In genomic region chr11:63619967-63620366, GRCh38 we compare ENCODE assay signal across 23 cellular contexts. TPM values are rescaled to one million over a fixed set of nuclear protein-coding genes. Genes with fewer than 3 reads are reported as not detected.
"Had no signal": no experiment of that assay in that cellular context is flagged by ENCODE, and none has a peak within 500 bp of the region (broad histone marks: within the 10 kb centered on the region; RNA-seq: fewer than 3 reads in every experiment).

No MANE protein-coding gene starts in this region.

- ATAC-seq: activated CD4-positive, CD25-positive, alpha-beta regulatory T cell treated with anti-CD3 and anti-CD28 coated beads, Interleukin-2, amount 50 U/mL, for 24 hours; activated CD8-positive, alpha-beta memory T cell treated with anti-CD3 and anti-CD28 coated beads, Interleukin-2, amount 10 ng/mL, durations not matched to agents 7 days and 5 days; activated CD8-positive, alpha-beta T cell treated with anti-CD3 and anti-CD28 coated beads for 36 hours; gastrocnemius medialis; left cardiac atrium; sciatic nerve; stimulated activated effector memory CD8-positive, alpha-beta T cell treated with anti-CD3 and anti-CD28 coated beads, Interleukin-12 subunit alpha, Interleukin-12 subunit beta, amount 100 ng/mL, for 72 hours had no signal

- H3K27ac ChIP-seq: esophagus squamous epithelium, gastrocnemius medialis, lower lobe of right lung, transverse colon, uterus had no signal

- DNase-seq: activated CD4-positive, alpha-beta T cell treated with anti-CD3 and anti-CD28 coated beads, Interleukin-2, amount 10 ng/mL, durations not matched to agents 7 days and 5 days; activated CD8-positive, alpha-beta memory T cell treated with anti-CD3 and anti-CD28 coated beads, Interleukin-2, amount 10 ng/mL, durations not matched to agents 7 days and 5 days; activated CD8-positive, alpha-beta T cell treated with anti-CD3 and anti-CD28 coated beads for 36 hours; activated naive CD4-positive, alpha-beta T cell treated with Interleukin-2 at 50 U/mL for 16 hours; activated naive CD8-positive, alpha-beta T cell treated with anti-CD3 and anti-CD28 coated beads for 36 hours; activated T-cell treated with anti-CD3 and anti-CD28 coated beads, Interleukin-2, amount 50 U/mL, for 1 hour; central memory CD4-positive, alpha-beta T cell; esophagus squamous epithelium; gastrocnemius medialis; islet precursor cell; left cardiac atrium; lower lobe of right lung; mesendoderm; naive B cell; nucleus accumbens; small intestine; stimulated activated CD4-positive, alpha-beta T cell treated with anti-CD3 and anti-CD28 coated beads, Interleukin-2, amount 100 ng/mL, for 24 hours; transverse colon; uterus had no signal

- H3K36me3 ChIP-seq: esophagus squamous epithelium, gastrocnemius medialis, lower lobe of right lung, transverse colon, uterus had no signal

- H3K36me3 Mint-ChIP-seq: activated CD8-positive, alpha-beta memory T cell treated with anti-CD3 and anti-CD28 coated beads, Interleukin-2, amount 10 ng/mL, durations not matched to agents 7 days and 5 days; activated naive CD8-positive, alpha-beta T cell treated with anti-CD3 and anti-CD28 coated beads for 36 hours; naive B cell; stimulated activated effector memory CD8-positive, alpha-beta T cell treated with anti-CD3 and anti-CD28 coated beads, Interleukin-12 subunit alpha, Interleukin-12 subunit beta, amount 100 ng/mL, for 72 hours had no signal

- H3K4me3 Mint-ChIP-seq: activated CD4-positive, alpha-beta T cell treated with anti-CD3 and anti-CD28 coated beads, Interleukin-2, amount 10 ng/mL, durations not matched to agents 7 days and 5 days; activated CD8-positive, alpha-beta memory T cell treated with anti-CD3 and anti-CD28 coated beads, Interleukin-2, amount 10 ng/mL, durations not matched to agents 7 days and 5 days; activated CD8-positive, alpha-beta T cell treated with anti-CD3 and anti-CD28 coated beads for 36 hours; activated naive CD8-positive, alpha-beta T cell treated with anti-CD3 and anti-CD28 coated beads for 36 hours; naive B cell; stimulated activated effector memory CD8-positive, alpha-beta T cell treated with anti-CD3 and anti-CD28 coated beads, Interleukin-12 subunit alpha, Interleukin-12 subunit beta, amount 100 ng/mL, for 72 hours had no signal

- H3K4me3 ChIP-seq: esophagus squamous epithelium, gastrocnemius medialis, lower lobe of right lung, transverse colon, uterus had no signal

- H3K9me3 ChIP-seq: esophagus squamous epithelium, gastrocnemius medialis, lower lobe of right lung, transverse colon, uterus had no signal

- H3K4me1 ChIP-seq: esophagus squamous epithelium, transverse colon, uterus had no signal

- H3K9me3 Mint-ChIP-seq: activated CD4-positive, alpha-beta T cell treated with anti-CD3 and anti-CD28 coated beads, Interleukin-2, amount 10 ng/mL, durations not matched to agents 7 days and 5 days; activated CD8-positive, alpha-beta T cell treated with anti-CD3 and anti-CD28 coated beads for 36 hours; activated naive CD8-positive, alpha-beta T cell treated with anti-CD3 and anti-CD28 coated beads for 36 hours; naive B cell; stimulated activated effector memory CD8-positive, alpha-beta T cell treated with anti-CD3 and anti-CD28 coated beads, Interleukin-12 subunit alpha, Interleukin-12 subunit beta, amount 100 ng/mL, for 72 hours had no signal

- H3K27me3 Mint-ChIP-seq: activated CD4-positive, alpha-beta T cell treated with anti-CD3 and anti-CD28 coated beads, Interleukin-2, amount 10 ng/mL, durations not matched to agents 7 days and 5 days; activated CD8-positive, alpha-beta T cell treated with anti-CD3 and anti-CD28 coated beads for 36 hours; activated naive CD8-positive, alpha-beta T cell treated with anti-CD3 and anti-CD28 coated beads for 36 hours had no signal

- H3K27ac Mint-ChIP-seq: activated CD4-positive, alpha-beta T cell treated with anti-CD3 and anti-CD28 coated beads, Interleukin-2, amount 10 ng/mL, durations not matched to agents 7 days and 5 days; activated CD8-positive, alpha-beta memory T cell treated with anti-CD3 and anti-CD28 coated beads, Interleukin-2, amount 10 ng/mL, durations not matched to agents 7 days and 5 days; activated CD8-positive, alpha-beta T cell treated with anti-CD3 and anti-CD28 coated beads for 36 hours; activated naive CD8-positive, alpha-beta T cell treated with anti-CD3 and anti-CD28 coated beads for 36 hours had no signal

- H3K27me3 ChIP-seq: esophagus squamous epithelium, gastrocnemius medialis, transverse colon, uterus had no signal

RNA-seq across cellular contexts. Expression of gene PLAAT2, which starts 56.8 kb away (rescaled TPM):
- total RNA-seq: gastrocnemius medialis; sciatic nerve; T-helper 2 cell treated with Interferon-gamma antibody and Interleukin-4, amounts not matched to agents 100 ng/mL and 5 ng/mL, for 36 hours; uterus had no signal
